Comparison of ENCODE assay signal across 28 cellular contexts in the genomic region with DNA sequence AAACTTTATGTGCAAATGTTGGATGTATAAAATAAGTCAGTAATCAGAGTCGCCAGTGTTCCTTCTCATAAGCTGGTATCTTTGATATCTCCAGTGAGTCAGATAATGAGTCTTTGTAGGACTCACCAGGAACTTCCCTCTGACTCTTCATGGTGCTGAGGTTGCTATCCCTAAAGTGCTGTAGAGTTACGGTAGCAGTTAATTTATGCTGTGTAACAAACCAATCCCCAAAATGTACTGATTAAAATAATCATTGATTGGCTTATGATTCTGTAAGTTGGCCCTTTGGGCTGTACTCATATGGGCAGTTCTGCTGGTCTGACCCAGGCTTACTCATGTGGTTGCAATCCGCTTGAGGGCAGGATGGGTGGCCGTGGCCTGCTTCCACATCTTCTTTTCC.
"Had no signal": no experiment of that assay in that cellular context is flagged by ENCODE, and none has a peak within 500 bp of the region (broad histone marks: within the 10 kb centered on the region; RNA-seq: fewer than 3 reads in every experiment).

No MANE protein-coding gene starts in this region.

- H3K9me3 ChIP-seq: left lung, lower lobe of right lung, neutrophil, psoas muscle, right atrium auricular region, right lobe of liver, tibial nerve, uterus had no signal

- DNase-seq: kidney; left colon; left lung; lower lobe of right lung; mesendoderm; naive B cell; natural killer cell; nephron progenitor cell; occipital lobe; psoas muscle; right lobe of liver; stimulated activated CD4-positive, alpha-beta T cell treated with anti-CD3 and anti-CD28 coated beads, Interleukin-1b, Interleukin-23, amount 100 ng/mL, for 48 hours; stimulated activated CD4-positive, alpha-beta T cell treated with anti-CD3 and anti-CD28 coated beads, Interleukin-2, amount 100 ng/mL, for 48 hours; stimulated activated CD4-positive, alpha-beta T cell treated with anti-CD3 and anti-CD28 coated beads, Interleukin-4, amount 100 ng/mL, for 4 hours; stimulated activated CD8-positive, alpha-beta memory T cell treated with anti-CD3 and anti-CD28 coated beads, Interleukin-4, amount 100 ng/mL, for 48 hours; stimulated activated naive CD4-positive, alpha-beta T cell treated with Interleukin-2 at 50 U/mL for 16 hours; stimulated activated naive CD8-positive, alpha-beta T cell treated with anti-CD3 and anti-CD28 coated beads, Interleukin-15, amount 100 ng/mL, for 72 hours; substantia nigra; uterus had no signal

- H3K9ac ChIP-seq: neural progenitor cell, parathyroid adenoma had no signal

- FAIRE-seq: kidney had no signal

- H3K27ac Mint-ChIP-seq: mesothelial cell of epicardium; naive B cell; natural killer cell; nephron progenitor cell; neural progenitor cell; stimulated activated memory B cell treated with anti-CD40 and anti-IgM and Interleukin-4, amounts not matched to agents 10 μg/mL and 1 μg/mL and 100 μg/mL, for 72 hours; stimulated activated naive CD8-positive, alpha-beta T cell treated with anti-CD3 and anti-CD28 coated beads, Interleukin-15, amount 100 ng/mL, for 72 hours; type B pancreatic cell had no signal

- H3K36me3 ChIP-seq: left lung, lower lobe of right lung, neural progenitor cell, neutrophil, right atrium auricular region, right lobe of liver, tibial nerve, uterus had no signal

- H3K4me3 Mint-ChIP-seq: mesothelial cell of epicardium; naive B cell; natural killer cell; nephron progenitor cell; neural progenitor cell; stimulated activated memory B cell treated with anti-CD40 and anti-IgM and Interleukin-4, amounts not matched to agents 10 μg/mL and 1 μg/mL and 100 μg/mL, for 72 hours; stimulated activated naive CD8-positive, alpha-beta T cell treated with anti-CD3 and anti-CD28 coated beads, Interleukin-15, amount 100 ng/mL, for 72 hours; type B pancreatic cell had no signal

- H3K4me2 ChIP-seq: neural progenitor cell, smooth muscle cell had no signal

- H3K27me3 ChIP-seq: left lung, neural progenitor cell, neutrophil, right atrium auricular region, right lobe of liver, tibial nerve, uterus had no signal

- H3K4me3 ChIP-seq: left lung, lower lobe of right lung, neural progenitor cell, psoas muscle, right atrium auricular region, right lobe of liver, smooth muscle cell, tibial nerve, uterus had no signal

- H3K9me3 Mint-ChIP-seq: naive B cell; natural killer cell; nephron progenitor cell; stimulated activated memory B cell treated with anti-CD40 and anti-IgM and Interleukin-4, amounts not matched to agents 10 μg/mL and 1 μg/mL and 100 μg/mL, for 72 hours; stimulated activated naive CD8-positive, alpha-beta T cell treated with anti-CD3 and anti-CD28 coated beads, Interleukin-15, amount 100 ng/mL, for 72 hours; type B pancreatic cell had no signal

- H3K27me3 Mint-ChIP-seq: stimulated activated memory B cell treated with anti-CD40 and anti-IgM and Interleukin-4, amounts not matched to agents 10 μg/mL and 1 μg/mL and 100 μg/mL, for 72 hours; type B pancreatic cell had no signal

- H3K4me1 ChIP-seq: left lung, lower lobe of right lung, right lobe of liver, tibial nerve, uterus had no signal

- H3K4me1 Mint-ChIP-seq: mesothelial cell of epicardium; naive B cell; natural killer cell; nephron progenitor cell; stimulated activated memory B cell treated with anti-CD40 and anti-IgM and Interleukin-4, amounts not matched to agents 10 μg/mL and 1 μg/mL and 100 μg/mL, for 72 hours; stimulated activated naive CD8-positive, alpha-beta T cell treated with anti-CD3 and anti-CD28 coated beads, Interleukin-15, amount 100 ng/mL, for 72 hours had no signal

- H3K79me2 ChIP-seq: parathyroid adenoma had no signal

- H3K36me3 Mint-ChIP-seq: mesothelial cell of epicardium; naive B cell; natural killer cell; neural progenitor cell; stimulated activated memory B cell treated with anti-CD40 and anti-IgM and Interleukin-4, amounts not matched to agents 10 μg/mL and 1 μg/mL and 100 μg/mL, for 72 hours; type B pancreatic cell had no signal

- H3K27ac ChIP-seq: left lung, lower lobe of right lung, neural progenitor cell, neutrophil, parathyroid adenoma, psoas muscle, right atrium auricular region, right lobe of liver, tibial nerve, uterus had no signal

- H2AFZ ChIP-seq: neural progenitor cell, parathyroid adenoma had no signal
